ENCODE assay signal across 10 cellular contexts in genomic region chr11:35066783-35067476, GRCh38.
DNase-seq lines count a peak whose midpoint lies in the region; ATAC-seq and TF ChIP-seq lines count a peak whose summit lies in the region.
"Had no signal": no experiment of that assay in that cellular context is flagged by ENCODE, and none has a peak within 500 bp of the region (broad histone marks: within the 10 kb centered on the region; RNA-seq: fewer than 3 reads in every experiment).

No MANE protein-coding gene starts in this region.

- DNase-seq in CD4-positive, alpha-beta memory T cell: peak; percentile 34 to 53 (median 42)
- peak; percentile 25 for DNase-seq in activated T-helper 1 cell treated with anti-CD3 and anti-CD28 coated beads, Interleukin-12 subunit alpha, Interleukin-12 subunit beta, Interleukin-2, Interleukin-4 antibody, amounts not matched to agents 30 ng/mL and 10 ng/mL and 1 ng/mL, durations not matched to agents 14 hours and 24 hours and 36 hours (ENCODE audit: low spot score)
- DNase-seq in COLO829 (ENCODE audit: low spot score) (no peak), DMS79 treated with DMSO at 0.1 percent for 48 hours (lab: John Stamatoyannopoulos, UW) (no peak), H7 (no peak), breast epithelium (ENCODE audit: low spot score in 2 of 2) (no peak)
- DNase-seq: foreskin melanocyte, NCI-H2081 had no signal

- peak overlapping the region; percentile 15 to 78 (median 67) for H3K4me3 Mint-ChIP-seq in CD4-positive, alpha-beta memory T cell
- H3K4me3 Mint-ChIP-seq in activated T-helper 1 cell treated with anti-CD3 and anti-CD28 coated beads, Interleukin-12 subunit alpha, Interleukin-12 subunit beta, Interleukin-2, Interleukin-4 antibody, amounts not matched to agents 30 ng/mL and 10 ng/mL and 1 ng/mL, durations not matched to agents 14 hours and 24 hours and 36 hours: peak overlapping the region; percentile 8

- peaks cover 6 to 7% of the 10 kb centered on the region in 2 donors for H3K36me3 Mint-ChIP-seq in CD4-positive, alpha-beta memory T cell
- peaks cover 13% of the 10 kb centered on the region for H3K36me3 Mint-ChIP-seq in activated T-helper 1 cell treated with anti-CD3 and anti-CD28 coated beads, Interleukin-12 subunit alpha, Interleukin-12 subunit beta, Interleukin-2, Interleukin-4 antibody, amounts not matched to agents 30 ng/mL and 10 ng/mL and 1 ng/mL, durations not matched to agents 14 hours and 24 hours and 36 hours (ENCODE audit: low read depth)

- no peaks in the 10 kb centered on the region for H3K27me3 ChIP-seq in CD4-positive, alpha-beta memory T cell (ENCODE audit: insufficient read depth, low read length)
- H3K27me3 ChIP-seq in H7 (ENCODE audit: control insufficient read depth, insufficient read depth, low read length): no peaks in the 10 kb centered on the region; the same call in 1 of the 2 replicates
- no peaks in the 10 kb centered on the region for H3K27me3 ChIP-seq in breast epithelium

- no peak for TF ChIP-seq CTCF in breast epithelium (IDR thresholded peaks at IDR 0.05)

- intact Hi-C loops in CD4-positive, alpha-beta memory T cell (cut with micrococcal nuclease): loop anchor here (1.0 to 2.0 kb wide), 4 partner anchors 9 to 22 kb away; no protein-coding TSS in a partner anchor
- intact Hi-C loops in activated T-helper 1 cell treated with anti-CD3 and anti-CD28 coated beads, Interleukin-12 subunit alpha, Interleukin-12 subunit beta, Interleukin-2, Interleukin-4 antibody, amounts not matched to agents 30 ng/mL and 10 ng/mL and 1 ng/mL, durations not matched to agents 14 hours and 24 hours and 36 hours (cut with micrococcal nuclease): loop anchor here (1.0 to 2.0 kb wide), 6 partner anchors 10 to 61 kb away; no protein-coding TSS in a partner anchor
- intact Hi-C loops in breast epithelium (cut with DNase I; ENCODE audit: low total_unique reads): no loop called here

- no peak overlapping the region for H3K4me3 ChIP-seq in CD4-positive, alpha-beta memory T cell (ENCODE audit: low read length in 2 of 2)
- no peak overlapping the region for H3K4me3 ChIP-seq in H7 (ENCODE audit: insufficient read depth, low read depth, low read length)
- no peak overlapping the region for H3K4me3 ChIP-seq in breast epithelium

- H3K4me1 ChIP-seq in CD4-positive, alpha-beta memory T cell (ENCODE audit: insufficient read depth, low read length): peaks cover 44% of the 10 kb centered on the region
- no peaks in the 10 kb centered on the region for H3K4me1 ChIP-seq in breast epithelium

- ATAC-seq in GM19452 (IDR thresholded peaks at IDR 0.05; ENCODE audit: unreplicated experiment) (peak; percentile 91), HG03378 (IDR thresholded peaks at IDR 0.05; ENCODE audit: unreplicated experiment) (peak; percentile 92)

- H3K9me3 ChIP-seq in CD4-positive, alpha-beta memory T cell (ENCODE audit: control insufficient read depth in 1 of 2, low read length in 2 of 2): peaks cover 0 to 8% of the 10 kb centered on the region in 2 donors
- peaks cover 0 to 9% of the 10 kb centered on the region in 2 donors for H3K9me3 ChIP-seq in breast epithelium

- no peaks in the 10 kb centered on the region for H3K27me3 Mint-ChIP-seq in CD4-positive, alpha-beta memory T cell
- no peaks in the 10 kb centered on the region for H3K27me3 Mint-ChIP-seq in activated T-helper 1 cell treated with anti-CD3 and anti-CD28 coated beads, Interleukin-12 subunit alpha, Interleukin-12 subunit beta, Interleukin-2, Interleukin-4 antibody, amounts not matched to agents 30 ng/mL and 10 ng/mL and 1 ng/mL, durations not matched to agents 14 hours and 24 hours and 36 hours (ENCODE audit: insufficient read depth)

- H3K27ac Mint-ChIP-seq in CD4-positive, alpha-beta memory T cell: peak overlapping the region; percentile 63 to 92 (median 89)
- peak overlapping the region; percentile 66 for H3K27ac Mint-ChIP-seq in activated T-helper 1 cell treated with anti-CD3 and anti-CD28 coated beads, Interleukin-12 subunit alpha, Interleukin-12 subunit beta, Interleukin-2, Interleukin-4 antibody, amounts not matched to agents 30 ng/mL and 10 ng/mL and 1 ng/mL, durations not matched to agents 14 hours and 24 hours and 36 hours

- peaks cover 4 to 32% (median 27%) of the 10 kb centered on the region in 4 donors for H3K4me1 Mint-ChIP-seq in CD4-positive, alpha-beta memory T cell
- peaks cover 31% of the 10 kb centered on the region for H3K4me1 Mint-ChIP-seq in activated T-helper 1 cell treated with anti-CD3 and anti-CD28 coated beads, Interleukin-12 subunit alpha, Interleukin-12 subunit beta, Interleukin-2, Interleukin-4 antibody, amounts not matched to agents 30 ng/mL and 10 ng/mL and 1 ng/mL, durations not matched to agents 14 hours and 24 hours and 36 hours (ENCODE audit: low read depth)

- POLR2A ChIA-PET in CD4-positive, alpha-beta memory T cell (lab: Charles Lee; ENCODE audit: partially characterized antibody): interaction anchor here (0.7 to 5.9 kb wide), 15 partner anchors 9 to 98 kb away, joined by 3 to 76 read pairs (median 8); partner anchors contain the start of gene CD44

- CTCF ChIA-PET in CD4-positive, alpha-beta memory T cell (lab: Charles Lee; ENCODE audit: partially characterized antibody): interaction anchor here (0.8 to 2.9 kb wide), 7 partner anchors 11 to 97 kb away, joined by 3 to 9 read pairs (median 4); no protein-coding TSS in a partner anchor

- no peaks in the 10 kb centered on the region for H3K36me3 ChIP-seq in CD4-positive, alpha-beta memory T cell (ENCODE audit: insufficient read depth, low read length)
- H3K36me3 ChIP-seq in H7 (replicated peaks; ENCODE audit: control insufficient read depth, insufficient read depth, low read length) (no peaks in the 10 kb centered on the region), breast epithelium (no peaks in the 10 kb centered on the region)

- peak overlapping the region; percentile 4 for H3K27ac ChIP-seq in CD4-positive, alpha-beta memory T cell (ENCODE audit: low read depth, low read length)
- no peak overlapping the region for H3K27ac ChIP-seq in breast epithelium

- TF ChIP-seq POLR2A in breast epithelium (IDR thresholded peaks at IDR 0.05): no peak

- peaks cover 0 to 15% (median 12%) of the 10 kb centered on the region in 8 donors for H3K9me3 Mint-ChIP-seq in CD4-positive, alpha-beta memory T cell
- H3K9me3 Mint-ChIP-seq in activated T-helper 1 cell treated with anti-CD3 and anti-CD28 coated beads, Interleukin-12 subunit alpha, Interleukin-12 subunit beta, Interleukin-2, Interleukin-4 antibody, amounts not matched to agents 30 ng/mL and 10 ng/mL and 1 ng/mL, durations not matched to agents 14 hours and 24 hours and 36 hours: peaks cover 28% of the 10 kb centered on the region

Comparison
In these comparisons a context has a peak if more than half of its experiments do, and no peak if none do; other contexts are left out.
1. DNase-seq: peak in CD4-positive, alpha-beta memory T cell (5 of 5) and activated T-helper 1 cell treated with anti-CD3 and anti-CD28 coated beads, Interleukin-12 subunit alpha, Interleukin-12 subunit beta, Interleukin-2, Interleukin-4 antibody, amounts not matched to agents 30 ng/mL and 10 ng/mL and 1 ng/mL, durations not matched to agents 14 hours and 24 hours and 36 hours (single experiment); none in COLO829 (single experiment), DMS79 treated with DMSO at 0.1 percent for 48 hours (single experiment), H7 (single experiment) and breast epithelium (0 of 2).